ENCODE assay signal across 8 cellular contexts in genomic region chr13:32246468-32246867, GRCh38.
DNase-seq lines count a peak whose midpoint lies in the region; ATAC-seq and TF ChIP-seq lines count a peak whose summit lies in the region.

No MANE protein-coding gene starts in this region.

- H3K27ac Mint-ChIP-seq in CD4-positive, alpha-beta T cell, result no peak overlapping the region
- no peak overlapping the region for H3K27ac Mint-ChIP-seq in glutamatergic neuron (ENCODE audit: unreplicated experiment)

- no peaks in the 10 kb centered on the region for H3K27me3 Mint-ChIP-seq in CD4-positive, alpha-beta T cell
- no peaks in the 10 kb centered on the region for H3K27me3 Mint-ChIP-seq in activated T-cell treated with anti-CD3 and anti-CD28 coated beads, Interleukin-2, amount 50 U/mL, for 4 hours (ENCODE audit: low read depth)
- no peaks in the 10 kb centered on the region for H3K27me3 Mint-ChIP-seq in glutamatergic neuron (ENCODE audit: unreplicated experiment)

- H3K27me3 ChIP-seq in CD4-positive, alpha-beta T cell (ENCODE audit: control insufficient read depth, insufficient read depth, low read length), result no peaks in the 10 kb centered on the region

- H3K27ac ChIP-seq in CD4-positive, alpha-beta T cell (ENCODE audit: low read depth, low read length), result no peak overlapping the region

- intact Hi-C loops in CD4-positive, alpha-beta T cell (cut with DNase I, micrococcal nuclease), result loop anchor here in 1 of 2 experiments (2.0 kb wide), 1 partner anchor 64 kb away; no protein-coding TSS in a partner anchor

- DNase-seq in CD4-positive, alpha-beta T cell, result peak in 2 of 10 experiments; percentile 1 to 11
- DNase-seq in NCI-H748 (lab: John Stamatoyannopoulos, UW; ENCODE audit: unreplicated experiment) (peak; percentile 79), glutamatergic neuron (peak; percentile 73), pulmonary artery endothelial cell (ENCODE audit: low read depth, low spot score) (peak; percentile 65), midbrain (lab: John Stamatoyannopoulos, UW) (no peak)
- DNase-seq in activated T-cell treated with anti-CD3 and anti-CD28 coated beads, Interleukin-2, amount 50 U/mL, for 4 hours, result no peak

- peak; percentile 42 for TF ChIP-seq CTCF in CD4-positive, alpha-beta T cell (IDR thresholded peaks at IDR 0.05)
- peak; percentile 79 for TF ChIP-seq CTCF in glutamatergic neuron (IDR thresholded peaks at IDR 0.05; ENCODE audit: partially characterized antibody, unreplicated experiment)

- no peaks in the 10 kb centered on the region for H3K4me1 Mint-ChIP-seq in CD4-positive, alpha-beta T cell (ENCODE audit: low read depth)
- no peaks in the 10 kb centered on the region for H3K4me1 Mint-ChIP-seq in activated T-cell treated with anti-CD3 and anti-CD28 coated beads, Interleukin-2, amount 50 U/mL, for 4 hours (ENCODE audit: low read depth)
- H3K4me1 Mint-ChIP-seq in glutamatergic neuron (ENCODE audit: low read depth, unreplicated experiment), result no peaks in the 10 kb centered on the region

- no peak overlapping the region for H3K4me3 Mint-ChIP-seq in CD4-positive, alpha-beta T cell
- no peak overlapping the region for H3K4me3 Mint-ChIP-seq in activated T-cell treated with anti-CD3 and anti-CD28 coated beads, Interleukin-2, amount 50 U/mL, for 4 hours
- no peak overlapping the region for H3K4me3 Mint-ChIP-seq in glutamatergic neuron (ENCODE audit: unreplicated experiment)

- ATAC-seq in CD4-positive, alpha-beta T cell (ENCODE audit: poor library complexity), result peak; percentile 43
- ATAC-seq in GM18511 (IDR thresholded peaks at IDR 0.05; ENCODE audit: unreplicated experiment) (peak; percentile 74), HG02885 (IDR thresholded peaks at IDR 0.05; ENCODE audit: poor library complexity, unreplicated experiment) (peak; percentile 82)
- ATAC-seq in activated T-cell treated with anti-CD3 and anti-CD28 coated beads, Interleukin-2, amount 50 U/mL, for 4 hours, result peak; percentile 53 to 54

- H3K9me3 ChIP-seq in CD4-positive, alpha-beta T cell (ENCODE audit: control insufficient read depth, low read length), result no peaks in the 10 kb centered on the region

- H3K9me3 Mint-ChIP-seq in CD4-positive, alpha-beta T cell, result no peaks in the 10 kb centered on the region
- no peaks in the 10 kb centered on the region for H3K9me3 Mint-ChIP-seq in activated T-cell treated with anti-CD3 and anti-CD28 coated beads, Interleukin-2, amount 50 U/mL, for 4 hours
- H3K9me3 Mint-ChIP-seq in glutamatergic neuron (ENCODE audit: unreplicated experiment), result peaks cover 1% of the 10 kb centered on the region

- peaks cover 28% of the 10 kb centered on the region for H3K36me3 Mint-ChIP-seq in CD4-positive, alpha-beta T cell (ENCODE audit: low read depth)
- peaks cover 3% of the 10 kb centered on the region for H3K36me3 Mint-ChIP-seq in activated T-cell treated with anti-CD3 and anti-CD28 coated beads, Interleukin-2, amount 50 U/mL, for 4 hours (ENCODE audit: insufficient read depth)
- H3K36me3 Mint-ChIP-seq in glutamatergic neuron (ENCODE audit: unreplicated experiment), result no peaks in the 10 kb centered on the region

- CTCF ChIA-PET in CD4-positive, alpha-beta T cell (lab: Charles Lee), result no interaction called here

- POLR2A ChIA-PET in CD4-positive, alpha-beta T cell (lab: Charles Lee), result no interaction called here

Comparison
In these comparisons a context has a peak if more than half of its experiments do, and no peak if none do; other contexts are left out.
1. DNase-seq: peak in NCI-H748 (single experiment), glutamatergic neuron (single experiment) and pulmonary artery endothelial cell (single experiment); none in activated T-cell treated with anti-CD3 and anti-CD28 coated beads, Interleukin-2, amount 50 U/mL, for 4 hours (single experiment) and midbrain (single experiment).
2. Peak in every context shown above with its lines, with median percentiles within 50 percentile points of each other: ATAC-seq.